In the genomic region with DNA sequence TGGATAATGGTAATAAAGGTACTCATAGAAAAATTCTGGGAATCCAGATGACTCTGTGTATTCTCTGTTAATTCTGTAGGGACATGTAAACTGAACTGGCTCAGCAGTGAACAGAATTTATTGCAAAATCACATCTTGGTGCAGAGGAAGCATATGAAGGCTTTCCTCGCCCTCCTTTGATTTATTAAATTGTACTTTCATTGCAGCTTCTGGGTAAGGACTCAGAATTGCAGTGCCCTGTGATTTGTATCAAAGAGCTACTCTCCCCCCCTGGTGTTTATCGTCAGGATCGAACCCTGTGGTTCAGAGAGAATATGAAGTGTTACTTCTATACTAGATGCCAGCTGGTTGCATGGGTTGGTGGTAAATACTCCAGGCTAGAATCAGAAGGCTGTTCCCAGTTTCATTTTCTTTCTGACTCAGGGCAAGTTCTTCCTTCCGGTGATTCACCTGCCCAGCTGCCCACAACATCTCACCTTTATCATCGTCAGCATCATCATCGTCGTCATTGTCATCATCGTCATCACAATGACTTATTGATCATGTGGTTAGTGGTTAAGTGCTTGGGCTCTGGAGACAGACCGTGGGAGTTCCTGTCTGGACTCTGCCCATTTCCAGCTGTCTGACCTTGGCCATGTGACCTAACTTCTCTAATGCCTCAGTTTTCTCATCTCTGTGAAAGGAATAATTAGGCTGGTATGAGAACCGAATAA, we compare ENCODE assay signal across 8 cellular contexts.
A peak's percentile ranks its signal among the peaks of the same experiment; 100 is the strongest.
DNase-seq lines count a peak whose midpoint lies in the region; ATAC-seq and TF ChIP-seq lines count a peak whose summit lies in the region.

No MANE protein-coding gene starts in this region.

- no peak overlapping the region for H2AFZ ChIP-seq in fibroblast of lung (ENCODE audit: low read length)

- peaks cover 2% of the 10 kb centered on the region; the same call in 1 of the 2 replicates for H3K9me3 ChIP-seq in MG63
- H3K9me3 ChIP-seq in fibroblast of lung (ENCODE audit: control insufficient read depth, insufficient read depth, low read depth, low read length), result no peaks in the 10 kb centered on the region

- H3K27me3 ChIP-seq in MG63, result no peaks in the 10 kb centered on the region
- H3K27me3 ChIP-seq in fibroblast of lung (ENCODE audit: control insufficient read depth, insufficient read depth, low read length), result no peaks in the 10 kb centered on the region

- H3K79me2 ChIP-seq in fibroblast of lung (ENCODE audit: control insufficient read depth, insufficient read depth, low read length), result no peaks in the 10 kb centered on the region

- peak; percentile 79 for ATAC-seq in GM21825 (IDR thresholded peaks at IDR 0.05; ENCODE audit: unreplicated experiment)

- peaks cover 8% of the 10 kb centered on the region for H3K4me1 ChIP-seq in fibroblast of lung (ENCODE audit: control insufficient read depth, extremely low read depth, insufficient read depth, low read length)

- H3K4me2 ChIP-seq in fibroblast of lung (ENCODE audit: extremely low read depth, insufficient read depth, low read length), result peak overlapping the region; percentile 33

- no peak overlapping the region for H3K4me3 ChIP-seq in GM12865 (ENCODE audit: low read depth, low read length)
- no peak overlapping the region for H3K4me3 ChIP-seq in MG63
- H3K4me3 ChIP-seq in fibroblast of lung (replicated peaks in 1 of 4; ENCODE audit: control extremely low read depth in 1 of 4, insufficient read depth in 1 of 4, low read depth in 3 of 4, low read length in 4 of 4), result peak overlapping the region in 2 of 4 experiments; percentile 19 to 25

- no peak overlapping the region for H3K9ac ChIP-seq in fibroblast of lung (ENCODE audit: insufficient read depth, low read length)

- H3K36me3 ChIP-seq in MG63 (no peaks in the 10 kb centered on the region), fibroblast of lung (ENCODE audit: control insufficient read depth, insufficient read depth, low read length) (no peaks in the 10 kb centered on the region)

- H4K20me1 ChIP-seq in fibroblast of lung (ENCODE audit: control insufficient read depth, extremely low read depth, insufficient read depth, low read length), result no peaks in the 10 kb centered on the region

- DNase-seq in GM12865 (ENCODE audit: low read depth) (peak; percentile 91), MG63 (peak; percentile 40), fibroblast of lung (ENCODE audit: low read depth in 2 of 2) (peak; percentile 92 to 99), NCI-H446 treated with DMSO at 0.1 percent for 48 hours (lab: John Stamatoyannopoulos, UW) (no peak), retina (no peak)
- peak; percentile 35 to 50 for DNase-seq in activated CD8-positive, alpha-beta memory T cell treated with anti-CD3 and anti-CD28 coated beads for 1 hour (ENCODE audit: extremely low read depth in 1 of 2, low read depth in 1 of 2)
- DNase-seq in stimulated activated CD4-positive, alpha-beta T cell treated with anti-CD3 and anti-CD28 coated beads, Interleukin-15, amount 100 ng/mL, for 1 hour (ENCODE audit: low read depth in 1 of 2, low spot score in 1 of 2), result peak; percentile 26 to 44

- peak overlapping the region; percentile 59 for H3K27ac ChIP-seq in fibroblast of lung (ENCODE audit: insufficient read depth, low read length)

- TF ChIP-seq CTCF in GM12865 (IDR thresholded peaks at IDR 0.05; ENCODE audit: insufficient read depth, low read depth, low read length, missing control alignments) (no peak), fibroblast of lung (conservative IDR thresholded peaks at IDR 0.05 in 1 of 2, IDR thresholded peaks at IDR 0.05 in 1 of 2; ENCODE audit: low read depth in 1 of 2, low read length in 2 of 2) (peak in 1 of 2 donors; percentile 11)

Comparison
In these comparisons a context has a peak if more than half of its experiments do, and no peak if none do; other contexts are left out.
1. DNase-seq: peak in GM12865 (single experiment), MG63 (single experiment), activated CD8-positive, alpha-beta memory T cell treated with anti-CD3 and anti-CD28 coated beads for 1 hour (2 of 2), fibroblast of lung (2 of 2) and stimulated activated CD4-positive, alpha-beta T cell treated with anti-CD3 and anti-CD28 coated beads, Interleukin-15, amount 100 ng/mL, for 1 hour (2 of 2); none in NCI-H446 treated with DMSO at 0.1 percent for 48 hours (single experiment) and retina (single experiment).